ENCODE assay signal across 1 cellular context in the genomic region with DNA sequence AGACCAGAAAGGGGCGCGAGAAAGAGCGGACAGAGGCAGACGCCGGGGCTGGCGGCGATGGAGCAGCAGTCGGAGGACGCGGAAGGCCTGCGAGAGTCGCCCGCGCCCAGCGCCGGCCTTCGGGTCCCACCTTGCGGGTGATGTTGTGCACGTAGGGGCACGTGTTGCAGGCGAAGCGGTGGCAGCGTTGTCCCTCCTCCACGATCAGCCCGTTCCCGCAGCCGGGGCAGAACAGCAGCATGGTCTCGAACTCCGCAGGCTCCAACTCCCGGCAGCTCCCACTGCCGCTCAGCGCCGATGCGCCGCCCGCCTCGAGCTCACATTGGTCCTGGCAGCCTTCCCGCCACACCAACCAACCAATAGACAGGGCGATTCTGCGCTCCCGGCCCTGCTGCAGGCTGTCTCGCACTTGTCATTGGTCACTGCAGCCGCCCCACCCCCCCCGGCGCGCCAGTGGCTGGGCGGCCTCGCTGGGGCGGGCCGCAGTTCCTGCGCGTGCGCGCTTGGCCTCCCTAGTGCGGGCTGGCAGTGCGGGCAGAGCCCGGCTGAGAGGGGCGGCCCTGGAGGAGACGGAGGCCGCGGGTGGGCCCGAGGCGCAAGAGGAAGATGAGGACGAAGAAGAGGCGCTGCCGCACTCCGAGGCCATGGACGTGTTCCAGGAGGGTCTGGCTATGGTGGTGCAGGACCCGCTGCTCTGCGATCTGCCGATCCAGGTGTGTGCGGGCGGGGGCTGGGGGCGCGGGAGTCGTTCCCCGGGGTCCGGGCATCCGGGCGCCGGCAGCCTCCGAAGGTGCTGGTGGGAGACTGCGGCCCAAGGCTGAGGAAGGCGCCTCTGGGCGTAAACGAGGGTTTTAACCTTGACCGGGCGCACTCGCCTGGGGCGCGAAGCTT.
A peak's percentile ranks its signal among the peaks of the same experiment; 100 is the strongest.
TF ChIP-seq lines count a peak whose summit lies in the region.

A gene (minus strand): TSS at position 263 of the 891 bp plus-strand sequence. CDS start 22 bp downstream, at position 241.
A gene (plus strand): TSS at position 483 of the 891 bp plus-strand sequence. CDS start 189 bp downstream, at position 672.

TF ChIP-seq in WTC11, 78 proteins besides CTCF, POLR2A, EP300 and RAD21 (continued from another document and continues in another):
- TF ChIP-seq, protein P1, sequence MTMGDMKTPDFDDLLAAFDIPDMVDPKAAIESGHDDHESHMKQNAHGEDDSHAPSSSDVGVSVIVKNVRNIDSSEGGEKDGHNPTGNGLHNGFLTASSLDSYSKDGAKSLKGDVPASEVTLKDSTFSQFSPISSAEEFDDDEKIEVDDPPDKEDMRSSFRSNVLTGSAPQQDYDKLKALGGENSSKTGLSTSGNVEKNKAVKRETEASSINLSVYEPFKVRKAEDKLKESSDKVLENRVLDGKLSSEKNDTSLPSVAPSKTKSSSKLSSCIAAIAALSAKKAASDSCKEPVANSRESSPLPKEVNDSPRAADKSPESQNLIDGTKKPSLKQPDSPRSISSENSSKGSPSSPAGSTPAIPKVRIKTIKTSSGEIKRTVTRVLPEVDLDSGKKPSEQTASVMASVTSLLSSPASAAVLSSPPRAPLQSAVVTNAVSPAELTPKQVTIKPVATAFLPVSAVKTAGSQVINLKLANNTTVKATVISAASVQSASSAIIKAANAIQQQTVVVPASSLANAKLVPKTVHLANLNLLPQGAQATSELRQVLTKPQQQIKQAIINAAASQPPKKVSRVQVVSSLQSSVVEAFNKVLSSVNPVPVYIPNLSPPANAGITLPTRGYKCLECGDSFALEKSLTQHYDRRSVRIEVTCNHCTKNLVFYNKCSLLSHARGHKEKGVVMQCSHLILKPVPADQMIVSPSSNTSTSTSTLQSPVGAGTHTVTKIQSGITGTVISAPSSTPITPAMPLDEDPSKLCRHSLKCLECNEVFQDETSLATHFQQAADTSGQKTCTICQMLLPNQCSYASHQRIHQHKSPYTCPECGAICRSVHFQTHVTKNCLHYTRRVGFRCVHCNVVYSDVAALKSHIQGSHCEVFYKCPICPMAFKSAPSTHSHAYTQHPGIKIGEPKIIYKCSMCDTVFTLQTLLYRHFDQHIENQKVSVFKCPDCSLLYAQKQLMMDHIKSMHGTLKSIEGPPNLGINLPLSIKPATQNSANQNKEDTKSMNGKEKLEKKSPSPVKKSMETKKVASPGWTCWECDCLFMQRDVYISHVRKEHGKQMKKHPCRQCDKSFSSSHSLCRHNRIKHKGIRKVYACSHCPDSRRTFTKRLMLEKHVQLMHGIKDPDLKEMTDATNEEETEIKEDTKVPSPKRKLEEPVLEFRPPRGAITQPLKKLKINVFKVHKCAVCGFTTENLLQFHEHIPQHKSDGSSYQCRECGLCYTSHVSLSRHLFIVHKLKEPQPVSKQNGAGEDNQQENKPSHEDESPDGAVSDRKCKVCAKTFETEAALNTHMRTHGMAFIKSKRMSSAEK (CRISPR knock-in tag; IDR thresholded peaks at IDR 0.05; ENCODE audit: borderline replicate concordance) = no peak
- TF ChIP-seq CREM (CRISPR knock-in tag; IDR thresholded peaks at IDR 0.05) (peak; percentile 31; the same call in 1 of the 2 replicates), JUN (CRISPR knock-in tag; IDR thresholded peaks at IDR 0.05) (no peak), HMGA2 (CRISPR knock-in tag; IDR thresholded peaks at IDR 0.05) (no peak), ELF4 (CRISPR knock-in tag; IDR thresholded peaks at IDR 0.05; ENCODE audit: low read depth) (no peak), IRF2 (CRISPR knock-in tag; IDR thresholded peaks at IDR 0.05; ENCODE audit: borderline replicate concordance, low read depth) (no peak), FOXJ3 (CRISPR knock-in tag; IDR thresholded peaks at IDR 0.05; ENCODE audit: borderline replicate concordance) (no peak), GRHL2 (CRISPR knock-in tag; IDR thresholded peaks at IDR 0.05; ENCODE audit: insufficient replicate concordance, severe bottlenecking) (no peak), ZNF416 (CRISPR knock-in tag; IDR thresholded peaks at IDR 0.05) (no peak), NR1H2 (CRISPR knock-in tag; IDR thresholded peaks at IDR 0.05) (no peak), NR3C1 (CRISPR knock-in tag; conservative IDR thresholded peaks at IDR 0.05; ENCODE audit: low read depth) (0 out of 2 replicates have a peak, but pooled peaks have one; percentile 75), MXD4 (CRISPR knock-in tag; IDR thresholded peaks at IDR 0.05; ENCODE audit: borderline replicate concordance) (no peak), ZNF121 (CRISPR knock-in tag; IDR thresholded peaks at IDR 0.05) (no peak), MYBL2 (CRISPR knock-in tag; IDR thresholded peaks at IDR 0.05) (peak; percentile 66), ESRRA (CRISPR knock-in tag; IDR thresholded peaks at IDR 0.05; ENCODE audit: borderline replicate concordance) (no peak; the same call in 1 of the 2 replicates), TEAD1 (CRISPR knock-in tag; IDR thresholded peaks at IDR 0.05) (peak; percentile 51), ATF1 (CRISPR knock-in tag; IDR thresholded peaks at IDR 0.05) (no peak), ZBTB21 (CRISPR knock-in tag; IDR thresholded peaks at IDR 0.05; ENCODE audit: borderline replicate concordance) (peak; percentile 9; the same call in 1 of the 2 replicates), GTF2I (CRISPR knock-in tag; conservative IDR thresholded peaks at IDR 0.05) (no peak), SP1 (CRISPR knock-in tag; conservative IDR thresholded peaks at IDR 0.05) (peak; percentile 93), GABPB1 (CRISPR knock-in tag; IDR thresholded peaks at IDR 0.05) (no peak)
- TF ChIP-seq, protein P2, sequence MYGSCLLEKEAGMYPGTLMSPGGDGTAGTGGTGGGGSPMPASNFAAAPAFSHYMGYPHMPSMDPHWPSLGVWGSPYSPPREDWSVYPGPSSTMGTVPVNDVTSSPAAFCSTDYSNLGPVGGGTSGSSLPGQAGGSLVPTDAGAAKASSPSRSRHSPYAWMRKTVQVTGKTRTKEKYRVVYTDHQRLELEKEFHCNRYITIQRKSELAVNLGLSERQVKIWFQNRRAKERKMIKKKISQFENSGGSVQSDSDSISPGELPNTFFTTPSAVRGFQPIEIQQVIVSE (CRISPR knock-in tag; IDR thresholded peaks at IDR 0.05; ENCODE audit: borderline replicate concordance) = no peak
- TF ChIP-seq, protein P3, sequence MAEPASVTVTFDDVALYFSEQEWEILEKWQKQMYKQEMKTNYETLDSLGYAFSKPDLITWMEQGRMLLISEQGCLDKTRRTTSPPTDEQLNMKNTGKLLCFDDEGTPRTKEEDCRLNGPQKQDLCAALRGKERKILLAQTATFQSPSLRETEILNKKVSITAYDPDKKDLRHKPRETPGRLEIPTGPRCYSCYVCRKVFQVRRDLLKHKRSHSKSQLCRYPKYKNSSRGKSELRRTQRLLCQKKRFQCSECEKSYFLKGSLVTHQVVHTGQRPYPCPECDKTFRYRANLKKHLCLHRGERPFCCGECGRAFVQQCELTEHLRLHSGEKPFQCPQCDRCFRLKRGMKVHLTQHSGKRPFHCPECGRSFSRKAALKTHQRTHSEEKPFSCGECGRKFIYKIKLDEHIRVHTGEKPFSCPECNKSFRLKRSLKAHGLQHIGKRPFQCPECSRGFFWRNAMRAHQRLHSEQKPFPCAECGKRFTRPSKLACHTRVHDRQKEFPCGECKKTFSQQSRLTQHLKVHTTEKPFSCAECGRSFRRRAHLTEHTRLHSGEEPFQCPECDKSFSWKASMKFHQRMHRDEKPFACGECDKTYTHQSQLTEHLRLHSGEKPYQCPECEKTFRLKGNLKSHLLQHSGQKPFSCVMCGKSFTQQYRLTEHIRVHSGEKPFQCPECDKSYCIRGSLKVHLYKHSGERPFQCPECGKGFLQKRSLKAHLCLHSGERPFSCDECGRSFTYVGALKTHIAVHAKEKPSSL (CRISPR knock-in tag; conservative IDR thresholded peaks at IDR 0.05) = no peak
- TF ChIP-seq, protein P4, sequence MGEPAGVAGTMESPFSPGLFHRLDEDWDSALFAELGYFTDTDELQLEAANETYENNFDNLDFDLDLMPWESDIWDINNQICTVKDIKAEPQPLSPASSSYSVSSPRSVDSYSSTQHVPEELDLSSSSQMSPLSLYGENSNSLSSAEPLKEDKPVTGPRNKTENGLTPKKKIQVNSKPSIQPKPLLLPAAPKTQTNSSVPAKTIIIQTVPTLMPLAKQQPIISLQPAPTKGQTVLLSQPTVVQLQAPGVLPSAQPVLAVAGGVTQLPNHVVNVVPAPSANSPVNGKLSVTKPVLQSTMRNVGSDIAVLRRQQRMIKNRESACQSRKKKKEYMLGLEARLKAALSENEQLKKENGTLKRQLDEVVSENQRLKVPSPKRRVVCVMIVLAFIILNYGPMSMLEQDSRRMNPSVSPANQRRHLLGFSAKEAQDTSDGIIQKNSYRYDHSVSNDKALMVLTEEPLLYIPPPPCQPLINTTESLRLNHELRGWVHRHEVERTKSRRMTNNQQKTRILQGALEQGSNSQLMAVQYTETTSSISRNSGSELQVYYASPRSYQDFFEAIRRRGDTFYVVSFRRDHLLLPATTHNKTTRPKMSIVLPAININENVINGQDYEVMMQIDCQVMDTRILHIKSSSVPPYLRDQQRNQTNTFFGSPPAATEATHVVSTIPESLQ (CRISPR knock-in tag; IDR thresholded peaks at IDR 0.05) = no peak
- TF ChIP-seq, protein P5, sequence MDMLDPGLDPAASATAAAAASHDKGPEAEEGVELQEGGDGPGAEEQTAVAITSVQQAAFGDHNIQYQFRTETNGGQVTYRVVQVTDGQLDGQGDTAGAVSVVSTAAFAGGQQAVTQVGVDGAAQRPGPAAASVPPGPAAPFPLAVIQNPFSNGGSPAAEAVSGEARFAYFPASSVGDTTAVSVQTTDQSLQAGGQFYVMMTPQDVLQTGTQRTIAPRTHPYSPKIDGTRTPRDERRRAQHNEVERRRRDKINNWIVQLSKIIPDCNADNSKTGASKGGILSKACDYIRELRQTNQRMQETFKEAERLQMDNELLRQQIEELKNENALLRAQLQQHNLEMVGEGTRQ (CRISPR knock-in tag; IDR thresholded peaks at IDR 0.05) = no peak; the same call in none of the 2 replicates
- TF ChIP-seq, protein P6, sequence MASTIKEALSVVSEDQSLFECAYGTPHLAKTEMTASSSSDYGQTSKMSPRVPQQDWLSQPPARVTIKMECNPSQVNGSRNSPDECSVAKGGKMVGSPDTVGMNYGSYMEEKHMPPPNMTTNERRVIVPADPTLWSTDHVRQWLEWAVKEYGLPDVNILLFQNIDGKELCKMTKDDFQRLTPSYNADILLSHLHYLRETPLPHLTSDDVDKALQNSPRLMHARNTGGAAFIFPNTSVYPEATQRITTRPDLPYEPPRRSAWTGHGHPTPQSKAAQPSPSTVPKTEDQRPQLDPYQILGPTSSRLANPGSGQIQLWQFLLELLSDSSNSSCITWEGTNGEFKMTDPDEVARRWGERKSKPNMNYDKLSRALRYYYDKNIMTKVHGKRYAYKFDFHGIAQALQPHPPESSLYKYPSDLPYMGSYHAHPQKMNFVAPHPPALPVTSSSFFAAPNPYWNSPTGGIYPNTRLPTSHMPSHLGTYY (CRISPR knock-in tag; IDR thresholded peaks at IDR 0.05) = no peak
- TF ChIP-seq, protein P7, sequence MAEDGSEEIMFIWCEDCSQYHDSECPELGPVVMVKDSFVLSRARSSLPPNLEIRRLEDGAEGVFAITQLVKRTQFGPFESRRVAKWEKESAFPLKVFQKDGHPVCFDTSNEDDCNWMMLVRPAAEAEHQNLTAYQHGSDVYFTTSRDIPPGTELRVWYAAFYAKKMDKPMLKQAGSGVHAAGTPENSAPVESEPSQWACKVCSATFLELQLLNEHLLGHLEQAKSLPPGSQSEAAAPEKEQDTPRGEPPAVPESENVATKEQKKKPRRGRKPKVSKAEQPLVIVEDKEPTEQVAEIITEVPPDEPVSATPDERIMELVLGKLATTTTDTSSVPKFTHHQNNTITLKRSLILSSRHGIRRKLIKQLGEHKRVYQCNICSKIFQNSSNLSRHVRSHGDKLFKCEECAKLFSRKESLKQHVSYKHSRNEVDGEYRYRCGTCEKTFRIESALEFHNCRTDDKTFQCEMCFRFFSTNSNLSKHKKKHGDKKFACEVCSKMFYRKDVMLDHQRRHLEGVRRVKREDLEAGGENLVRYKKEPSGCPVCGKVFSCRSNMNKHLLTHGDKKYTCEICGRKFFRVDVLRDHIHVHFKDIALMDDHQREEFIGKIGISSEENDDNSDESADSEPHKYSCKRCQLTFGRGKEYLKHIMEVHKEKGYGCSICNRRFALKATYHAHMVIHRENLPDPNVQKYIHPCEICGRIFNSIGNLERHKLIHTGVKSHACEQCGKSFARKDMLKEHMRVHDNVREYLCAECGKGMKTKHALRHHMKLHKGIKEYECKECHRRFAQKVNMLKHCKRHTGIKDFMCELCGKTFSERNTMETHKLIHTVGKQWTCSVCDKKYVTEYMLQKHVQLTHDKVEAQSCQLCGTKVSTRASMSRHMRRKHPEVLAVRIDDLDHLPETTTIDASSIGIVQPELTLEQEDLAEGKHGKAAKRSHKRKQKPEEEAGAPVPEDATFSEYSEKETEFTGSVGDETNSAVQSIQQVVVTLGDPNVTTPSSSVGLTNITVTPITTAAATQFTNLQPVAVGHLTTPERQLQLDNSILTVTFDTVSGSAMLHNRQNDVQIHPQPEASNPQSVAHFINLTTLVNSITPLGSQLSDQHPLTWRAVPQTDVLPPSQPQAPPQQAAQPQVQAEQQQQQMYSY (CRISPR knock-in tag; IDR thresholded peaks at IDR 0.05) = 0 out of 2 replicates have a peak, but pooled peaks have one; percentile 24
- TF ChIP-seq, protein P8, sequence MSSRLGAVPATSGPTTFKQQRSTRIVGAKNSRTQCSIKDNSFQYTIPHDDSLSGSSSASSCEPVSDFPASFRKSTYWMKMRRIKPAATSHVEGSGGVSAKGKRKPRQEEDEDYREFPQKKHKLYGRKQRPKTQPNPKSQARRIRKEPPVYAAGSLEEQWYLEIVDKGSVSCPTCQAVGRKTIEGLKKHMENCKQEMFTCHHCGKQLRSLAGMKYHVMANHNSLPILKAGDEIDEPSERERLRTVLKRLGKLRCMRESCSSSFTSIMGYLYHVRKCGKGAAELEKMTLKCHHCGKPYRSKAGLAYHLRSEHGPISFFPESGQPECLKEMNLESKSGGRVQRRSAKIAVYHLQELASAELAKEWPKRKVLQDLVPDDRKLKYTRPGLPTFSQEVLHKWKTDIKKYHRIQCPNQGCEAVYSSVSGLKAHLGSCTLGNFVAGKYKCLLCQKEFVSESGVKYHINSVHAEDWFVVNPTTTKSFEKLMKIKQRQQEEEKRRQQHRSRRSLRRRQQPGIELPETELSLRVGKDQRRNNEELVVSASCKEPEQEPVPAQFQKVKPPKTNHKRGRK (CRISPR knock-in tag; IDR thresholded peaks at IDR 0.05; ENCODE audit: borderline replicate concordance) = no peak
- TF ChIP-seq, protein P9, sequence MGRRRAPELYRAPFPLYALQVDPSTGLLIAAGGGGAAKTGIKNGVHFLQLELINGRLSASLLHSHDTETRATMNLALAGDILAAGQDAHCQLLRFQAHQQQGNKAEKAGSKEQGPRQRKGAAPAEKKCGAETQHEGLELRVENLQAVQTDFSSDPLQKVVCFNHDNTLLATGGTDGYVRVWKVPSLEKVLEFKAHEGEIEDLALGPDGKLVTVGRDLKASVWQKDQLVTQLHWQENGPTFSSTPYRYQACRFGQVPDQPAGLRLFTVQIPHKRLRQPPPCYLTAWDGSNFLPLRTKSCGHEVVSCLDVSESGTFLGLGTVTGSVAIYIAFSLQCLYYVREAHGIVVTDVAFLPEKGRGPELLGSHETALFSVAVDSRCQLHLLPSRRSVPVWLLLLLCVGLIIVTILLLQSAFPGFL (CRISPR knock-in tag; IDR thresholded peaks at IDR 0.05; ENCODE audit: borderline replicate concordance) = peak; percentile 86; the same call in 1 of the 2 replicates
- TF ChIP-seq, protein P10, sequence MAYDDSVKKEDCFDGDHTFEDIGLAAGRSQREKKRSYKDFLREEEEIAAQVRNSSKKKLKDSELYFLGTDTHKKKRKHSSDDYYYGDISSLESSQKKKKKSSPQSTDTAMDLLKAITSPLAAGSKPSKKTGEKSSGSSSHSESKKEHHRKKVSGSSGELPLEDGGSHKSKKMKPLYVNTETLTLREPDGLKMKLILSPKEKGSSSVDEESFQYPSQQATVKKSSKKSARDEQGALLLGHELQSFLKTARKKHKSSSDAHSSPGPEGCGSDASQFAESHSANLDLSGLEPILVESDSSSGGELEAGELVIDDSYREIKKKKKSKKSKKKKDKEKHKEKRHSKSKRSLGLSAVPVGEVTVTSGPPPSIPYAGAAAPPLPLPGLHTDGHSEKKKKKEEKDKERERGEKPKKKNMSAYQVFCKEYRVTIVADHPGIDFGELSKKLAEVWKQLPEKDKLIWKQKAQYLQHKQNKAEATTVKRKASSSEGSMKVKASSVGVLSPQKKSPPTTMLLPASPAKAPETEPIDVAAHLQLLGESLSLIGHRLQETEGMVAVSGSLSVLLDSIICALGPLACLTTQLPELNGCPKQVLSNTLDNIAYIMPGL (CRISPR knock-in tag; IDR thresholded peaks at IDR 0.05) = peak; percentile 67; the same call in 1 of the 2 replicates
